ENCODE assay signal across 9 cellular contexts in the genomic region with DNA sequence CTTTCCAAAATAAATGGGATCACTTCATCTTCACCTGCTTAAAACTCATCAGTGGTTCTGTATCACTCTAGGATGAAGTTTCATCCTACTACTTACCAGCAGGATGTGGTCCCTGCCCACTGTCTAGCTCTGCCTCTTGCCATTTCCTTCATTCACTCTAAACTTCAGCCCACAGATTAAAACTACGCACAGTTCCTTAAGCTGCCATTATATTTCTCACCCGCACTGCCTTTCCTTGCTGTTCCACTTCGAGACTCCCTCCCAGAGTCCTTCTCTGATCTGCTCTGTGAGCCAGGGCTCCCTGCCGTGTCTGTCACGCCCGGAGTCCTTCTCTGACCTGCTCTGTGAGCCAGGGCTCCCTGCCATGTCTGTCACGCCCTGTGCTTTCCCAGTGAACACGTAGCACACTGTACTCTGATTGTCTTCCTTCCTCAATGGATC. TPM values are rescaled to one million over a fixed set of nuclear protein-coding genes. Genes with fewer than 3 reads are reported as not detected.
A peak's percentile ranks its signal among the peaks of the same experiment; 100 is the strongest.
DNase-seq lines count a peak whose midpoint lies in the region; ATAC-seq and TF ChIP-seq lines count a peak whose summit lies in the region.
"Had no signal": no experiment of that assay in that cellular context is flagged by ENCODE, and none has a peak within 500 bp of the region (broad histone marks: within the 10 kb centered on the region; RNA-seq: fewer than 3 reads in every experiment).

No MANE protein-coding gene starts in this region.

- H3K27ac ChIP-seq in mucosa of rectum (ENCODE audit: low read depth in 2 of 2, low read length in 2 of 2): peak overlapping the region; percentile 74 to 80

- H3K9me3 ChIP-seq in Loucy (ENCODE audit: insufficient read depth, low read depth, low read length): no peaks in the 10 kb centered on the region
- no peaks in the 10 kb centered on the region for H3K9me3 ChIP-seq in mucosa of rectum (ENCODE audit: control insufficient read depth in 2 of 2, low read length in 2 of 2)

- in situ Hi-C loops in GM13977 (cut with MboI; ENCODE audit: low pct_unique_long_range_greater_than_20kb, low sequenced_read_pairs, unreplicated experiment): no loop called here

- H3K4me3 ChIP-seq in Loucy (ENCODE audit: low read length, poor library complexity, severe bottlenecking) (peak overlapping the region; percentile 18), mucosa of rectum (ENCODE audit: low read length in 2 of 2) (peak overlapping the region in 1 of 2 donors; percentile 33)

- ATAC-seq in GM18502 (IDR thresholded peaks at IDR 0.05; ENCODE audit: poor library complexity, unreplicated experiment): no peak

- no peaks in the 10 kb centered on the region for H3K27me3 ChIP-seq in Loucy (ENCODE audit: insufficient read depth, low read length, poor library complexity, severe bottlenecking)
- H3K27me3 ChIP-seq in mucosa of rectum (ENCODE audit: control insufficient read depth in 2 of 2, insufficient read depth in 2 of 2, low read length in 2 of 2): no peaks in the 10 kb centered on the region

- H3K4me1 ChIP-seq in Loucy (ENCODE audit: insufficient read depth, low read length, poor library complexity, severe bottlenecking) (peaks cover 21% of the 10 kb centered on the region), mucosa of rectum (ENCODE audit: control insufficient read depth in 2 of 2, insufficient read depth in 2 of 2, low read length in 2 of 2) (peaks cover 13 to 16% of the 10 kb centered on the region in 2 donors)

- TF ChIP-seq CTCF in Loucy (conservative IDR thresholded peaks at IDR 0.05; ENCODE audit: low read length) (no peak), GM13977 (IDR thresholded peaks at IDR 0.05; ENCODE audit: extremely low read depth, insufficient read depth, missing control alignments) (no peak)

- H3K4me2 ChIP-seq in Loucy (ENCODE audit: low read depth, low read length, poor library complexity, severe bottlenecking): peak overlapping the region; percentile 54

- H3F3A ChIP-seq in Loucy (ENCODE audit: low read depth): no peaks in the 10 kb centered on the region

- H3K9ac ChIP-seq in Loucy (ENCODE audit: low read depth, low read length, poor library complexity, severe bottlenecking): no peak overlapping the region
- peak overlapping the region in 1 of 2 donors; percentile 31 for H3K9ac ChIP-seq in mucosa of rectum (ENCODE audit: low read depth in 1 of 2, low read length in 2 of 2)

- H3K36me3 ChIP-seq in Loucy (ENCODE audit: insufficient read depth, low read length) (peaks cover 18% of the 10 kb centered on the region; the same call in 1 of the 2 replicates), mucosa of rectum (ENCODE audit: control insufficient read depth in 2 of 2, insufficient read depth in 2 of 2, low read length in 2 of 2) (peaks cover 3 to 12% of the 10 kb centered on the region in 2 donors)

- H2AFZ ChIP-seq in Loucy (ENCODE audit: low read length): no peak overlapping the region

- DNase-seq in AG20443 (ENCODE audit: low spot score): peak; percentile 63
- peak; percentile 36 for DNase-seq in cerebellum (ENCODE audit: low spot score)
- DNase-seq in GM13977 (ENCODE audit: low spot score): no peak
- DNase-seq in middle frontal gyrus (ENCODE audit: extremely low spot score, low spot score): no peak
- no peak for DNase-seq in GOT3 (lab: John Stamatoyannopoulos, UW)

- H3K9me2 ChIP-seq in Loucy (replicated peaks; ENCODE audit: low read depth, low read length): no peaks in the 10 kb centered on the region

- peaks cover 53% of the 10 kb centered on the region for H3K79me2 ChIP-seq in Loucy (ENCODE audit: insufficient read depth, low read length)

- H4K20me1 ChIP-seq in Loucy (ENCODE audit: insufficient read depth, low read length, poor library complexity, severe bottlenecking): peaks cover 10% of the 10 kb centered on the region

RNA-seq across cellular contexts. Expression of a gene that starts 52.0 kb away (rescaled TPM):
- total RNA-seq in cerebellum: 0.36 TPM
- total RNA-seq: T-helper 1 cell treated with Interleukin-12 subunit alpha and Interleukin-12 subunit beta and Interleukin-4 antibody, amounts not matched to agents 30 ng/mL and 1 ng/mL, for 36 hours had no signal

Comparison
In these comparisons a context has a peak if more than half of its experiments do, and no peak if none do; other contexts are left out.
1. DNase-seq: peak in AG20443 (single experiment) and cerebellum (single experiment); none in GM13977 (single experiment), middle frontal gyrus (single experiment) and GOT3 (single experiment).